34 cellular contexts compared by ENCODE assay signal in the genomic region with DNA sequence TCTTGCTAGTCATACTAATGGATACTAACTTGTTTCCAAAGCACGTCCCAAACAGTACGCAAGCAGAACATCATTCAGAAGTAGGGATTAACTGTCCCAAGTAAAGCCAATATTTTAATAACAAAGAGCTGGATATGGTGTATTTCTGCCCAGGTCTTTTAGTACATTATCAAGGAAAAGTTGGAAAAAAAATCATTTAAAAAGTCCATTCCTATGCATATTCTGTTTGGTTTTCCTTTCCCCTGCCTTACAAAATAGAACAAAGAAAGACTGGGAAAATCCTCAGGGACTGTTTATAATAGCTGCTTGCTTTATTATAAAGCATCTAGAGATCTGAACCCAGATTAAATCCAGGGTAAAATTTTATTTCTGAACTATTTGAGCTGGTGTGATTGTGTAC.
"Had no signal": no experiment of that assay in that cellular context is flagged by ENCODE, and none has a peak within 500 bp of the region (broad histone marks: within the 10 kb centered on the region; RNA-seq: fewer than 3 reads in every experiment).

No MANE protein-coding gene starts in this region.

- H3K9me3 ChIP-seq: MG63 had no signal

- H3K27me3 ChIP-seq: MG63 had no signal

- DNase-seq: Kasumi-1, MG63, MM.1S, MV-4-11, NCI-H1048, NCI-H1092, NCI-H1092 treated with DMSO at 0.1 percent for 48 hours, NCI-H1105, NCI-H1105 treated with DMSO at 0.1 percent for 48 hours, NCI-H1417, NCI-H1417 treated with DMSO at 0.1 percent for 48 hours, NCI-H1436, NCI-H1436 treated with DMSO at 0.1 percent for 48 hours, NCI-H146, NCI-H1694, NCI-H1694 treated with DMSO at 0.1 percent for 48 hours, NCI-H187, NCI-H187 treated with DMSO at 0.1 percent for 48 hours, NCI-H1930, NCI-H2029, NCI-H2029 treated with DMSO at 0.1 percent for 48 hours, NCI-H2081, NCI-H2081 treated with DMSO at 0.1 percent for 48 hours, NCI-H2107, NCI-H2171, NCI-H2171 treated with DMSO at 0.1 percent for 48 hours, NCI-H2227 treated with DMSO at 0.1 percent for 48 hours, NCI-H226, NCI-H446, NCI-H446 treated with DMSO at 0.1 percent for 48 hours, NCI-H510A, NCI-H510A treated with DMSO at 0.1 percent for 48 hours, NCI-H524, NCI-H524 treated with DMSO at 0.1 percent for 48 hours had no signal

- H3K36me3 ChIP-seq: MG63 had no signal

- H3K4me3 ChIP-seq: MG63 had no signal
